Comparison of ENCODE assay signal across 25 cellular contexts in the genomic region with DNA sequence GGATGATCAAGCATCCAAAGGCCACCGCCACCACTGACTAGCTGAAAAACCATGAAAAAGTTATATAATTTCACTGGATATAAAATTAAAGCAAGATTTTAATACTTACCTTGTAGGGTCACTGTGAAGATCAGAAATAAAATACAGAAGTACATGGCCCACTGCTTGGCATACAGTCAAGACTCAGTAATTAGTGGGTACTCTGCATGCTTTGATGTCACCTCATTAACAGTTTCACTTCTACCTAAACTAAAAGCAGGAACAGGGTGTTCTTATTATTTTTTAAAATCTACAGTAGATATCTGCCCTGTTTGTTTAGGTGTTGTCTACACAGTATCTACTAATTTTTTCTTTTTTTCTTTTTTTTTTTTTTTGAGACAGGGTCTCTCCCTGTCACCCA.
"Had no signal": no experiment of that assay in that cellular context is flagged by ENCODE, and none has a peak within 500 bp of the region (broad histone marks: within the 10 kb centered on the region; RNA-seq: fewer than 3 reads in every experiment).

No MANE protein-coding gene starts in this region.

- H3K9me3 ChIP-seq: MG63 had no signal

- DNase-seq: activated CD4-positive, alpha-beta T cell treated with anti-CD3 and anti-CD28 coated beads for 36 hours; activated CD4-positive, alpha-beta T cell treated with anti-CD3 and anti-CD28 coated beads, Interleukin-2, amount 10 ng/mL, durations not matched to agents 7 days and 5 days; activated CD4-positive, alpha-beta T cell treated with anti-CD3 and anti-CD28 coated beads, Interleukin-2, amount 50 U/mL, for 48 hours; activated CD8-positive, alpha-beta T cell treated with anti-CD3 and anti-CD28 coated beads, Interleukin-2, amount 10 ng/mL, durations not matched to agents 7 days and 5 days; activated gamma-delta T cell; activated naive CD4-positive, alpha-beta T cell treated with Interleukin-2 at 50 U/mL for 16 hours; activated naive CD8-positive, alpha-beta T cell treated with anti-CD3 and anti-CD28 coated beads, Interleukin-2, amount 10 ng/mL, durations not matched to agents 7 days and 5 days; activated T-cell treated with anti-CD3 and anti-CD28 coated beads, Interleukin-2, amount 50 U/mL, for 24 hours; cerebellar nuclear complex; Kasumi-1; KBM-7; MG63; NCI-H1048; NCI-H1105 treated with DMSO at 0.1 percent for 48 hours; NCI-H1436; NCI-H1694; NCI-H1930; NCI-H510A; NCI-H526; NCI-H774; OCI-M1; Right ventricle myocardium superior; SW 1271; T-helper 1 cell; T-helper 2 cell had no signal

- H3K27me3 ChIP-seq: MG63 had no signal

- H3K4me3 ChIP-seq: MG63 had no signal

- ATAC-seq: activated CD4-positive, alpha-beta T cell treated with anti-CD3 and anti-CD28 coated beads for 36 hours; activated CD8-positive, alpha-beta T cell treated with anti-CD3 and anti-CD28 coated beads, Interleukin-2, amount 10 ng/mL, durations not matched to agents 7 days and 5 days had no signal
